1 cellular context compared by ENCODE assay signal in genomic region chr20:63961664-63962425, GRCh38.
TF ChIP-seq lines count a peak whose summit lies in the region.

No MANE protein-coding gene starts in this region.

TF ChIP-seq in HEK293T, 16 proteins besides CTCF, POLR2A, EP300 and RAD21:
- no peak for TF ChIP-seq L3MBTL2 (conservative IDR thresholded peaks at IDR 0.05)
- TF ChIP-seq CTBP1 (IDR thresholded peaks at IDR 0.05; ENCODE audit: borderline replicate concordance) = no peak
- TF ChIP-seq FOXK2 (IDR thresholded peaks at IDR 0.05) = no peak
- no peak for TF ChIP-seq SP1 (IDR thresholded peaks at IDR 0.05)
- TF ChIP-seq ARNT (IDR thresholded peaks at IDR 0.05) = no peak
- TF ChIP-seq FOXA1 (IDR thresholded peaks at IDR 0.05) = no peak
- TF ChIP-seq TARDBP (IDR thresholded peaks at IDR 0.05) = no peak
- TF ChIP-seq FOXM1 (IDR thresholded peaks at IDR 0.05; ENCODE audit: borderline replicate concordance) = no peak
- TF ChIP-seq LEF1 (IDR thresholded peaks at IDR 0.05; ENCODE audit: borderline replicate concordance) = no peak
- TF ChIP-seq, protein P1, sequence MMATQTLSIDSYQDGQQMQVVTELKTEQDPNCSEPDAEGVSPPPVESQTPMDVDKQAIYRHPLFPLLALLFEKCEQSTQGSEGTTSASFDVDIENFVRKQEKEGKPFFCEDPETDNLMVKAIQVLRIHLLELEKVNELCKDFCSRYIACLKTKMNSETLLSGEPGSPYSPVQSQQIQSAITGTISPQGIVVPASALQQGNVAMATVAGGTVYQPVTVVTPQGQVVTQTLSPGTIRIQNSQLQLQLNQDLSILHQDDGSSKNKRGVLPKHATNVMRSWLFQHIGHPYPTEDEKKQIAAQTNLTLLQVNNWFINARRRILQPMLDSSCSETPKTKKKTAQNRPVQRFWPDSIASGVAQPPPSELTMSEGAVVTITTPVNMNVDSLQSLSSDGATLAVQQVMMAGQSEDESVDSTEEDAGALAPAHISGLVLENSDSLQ (IDR thresholded peaks at IDR 0.05) = no peak
- TF ChIP-seq ELF4 (IDR thresholded peaks at IDR 0.05) = no peak
- no peak for TF ChIP-seq BHLHE40 (IDR thresholded peaks at IDR 0.05; ENCODE audit: borderline replicate concordance)
- TF ChIP-seq ZNF384 (IDR thresholded peaks at IDR 0.05) = no peak
- TF ChIP-seq HDGF (IDR thresholded peaks at IDR 0.05; ENCODE audit: borderline replicate concordance) = no peak
- no peak for TF ChIP-seq SUZ12 (IDR thresholded peaks at IDR 0.05)
- TF ChIP-seq NFRKB (IDR thresholded peaks at IDR 0.05) = no peak
